In the genomic region with DNA sequence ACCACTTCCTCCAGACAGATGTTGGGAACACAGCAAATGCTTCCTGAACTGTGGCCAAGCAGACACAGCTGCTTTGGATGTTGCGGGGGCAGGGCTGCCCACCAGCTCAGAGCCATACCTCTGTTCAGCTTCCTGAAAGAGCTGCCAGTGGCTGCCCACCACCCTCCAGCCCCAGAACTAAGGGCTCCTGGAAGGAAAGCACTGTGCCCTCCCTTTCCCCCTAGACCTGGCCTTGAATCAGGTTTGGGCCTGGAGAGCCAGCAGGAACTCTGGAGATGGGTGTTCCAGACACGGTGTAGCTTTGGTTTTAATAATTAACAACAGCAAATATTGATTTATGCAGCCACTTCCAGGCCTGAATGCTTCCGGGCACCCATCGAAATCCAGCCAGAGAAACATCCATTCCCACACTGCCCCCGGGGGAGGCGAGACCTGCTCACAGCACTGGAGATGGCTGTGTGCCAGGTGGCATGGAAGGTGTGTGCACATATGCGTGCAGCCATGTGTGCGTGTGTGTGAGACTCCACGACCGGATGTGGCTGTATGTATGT, we compare ENCODE assay signal across 11 cellular contexts. TPM values are rescaled to one million over a fixed set of nuclear protein-coding genes. Genes with fewer than 3 reads are reported as not detected.
DNase-seq lines count a peak whose midpoint lies in the region; ATAC-seq and TF ChIP-seq lines count a peak whose summit lies in the region.
"Had no signal": no experiment of that assay in that cellular context is flagged by ENCODE, and none has a peak within 500 bp of the region (broad histone marks: within the 10 kb centered on the region; RNA-seq: fewer than 3 reads in every experiment).

No MANE protein-coding gene starts in this region.

- no peaks in the 10 kb centered on the region for H3K9me3 ChIP-seq in duodenal mucosa (ENCODE audit: control insufficient read depth in 1 of 2, low read length in 2 of 2)

- TF ChIP-seq CTCF in GM12865 (IDR thresholded peaks at IDR 0.05; ENCODE audit: insufficient read depth, low read depth, low read length, missing control alignments) (no peak), progenitor cell of endocrine pancreas (IDR thresholded peaks at IDR 0.05; ENCODE audit: unreplicated experiment) (no peak), glutamatergic neuron (IDR thresholded peaks at IDR 0.05; ENCODE audit: partially characterized antibody, unreplicated experiment) (no peak)

- H3K4me1 ChIP-seq in duodenal mucosa (ENCODE audit: control insufficient read depth in 1 of 2, insufficient read depth in 2 of 2, low read length in 2 of 2), result peaks cover 21 to 38% of the 10 kb centered on the region in 2 donors

- peaks cover 23% of the 10 kb centered on the region for H3K4me1 Mint-ChIP-seq in progenitor cell of endocrine pancreas (ENCODE audit: low read depth)
- H3K4me1 Mint-ChIP-seq in glutamatergic neuron (ENCODE audit: low read depth, unreplicated experiment), result peaks cover 8% of the 10 kb centered on the region
- peaks cover 2% of the 10 kb centered on the region for H3K4me1 Mint-ChIP-seq in activated T-helper 2 cell treated with anti-CD3 and anti-CD28 coated beads, Interferon-gamma antibody, Interleukin-2, Interleukin-4, amounts not matched to agents 10 μg/mL and 5 μg/mL and 100 μg/mL, durations not matched to agents 14 hours and 24 hours and 36 hours (ENCODE audit: low read depth)

- H3K4me3 Mint-ChIP-seq in progenitor cell of endocrine pancreas (ENCODE audit: low read depth), result peak overlapping the region; percentile 70
- H3K4me3 Mint-ChIP-seq in glutamatergic neuron (ENCODE audit: unreplicated experiment), result no peak overlapping the region
- H3K4me3 Mint-ChIP-seq in activated T-helper 2 cell treated with anti-CD3 and anti-CD28 coated beads, Interferon-gamma antibody, Interleukin-2, Interleukin-4, amounts not matched to agents 10 μg/mL and 5 μg/mL and 100 μg/mL, durations not matched to agents 14 hours and 24 hours and 36 hours (ENCODE audit: low read depth), result no peak overlapping the region

- peaks cover 0 to 2% of the 10 kb centered on the region in 2 donors for H3K27me3 ChIP-seq in duodenal mucosa (ENCODE audit: control insufficient read depth in 1 of 2, insufficient read depth in 2 of 2, low read length in 2 of 2)

- no peaks in the 10 kb centered on the region for H3K36me3 ChIP-seq in duodenal mucosa (ENCODE audit: control insufficient read depth in 1 of 2, insufficient read depth in 2 of 2, low read length in 2 of 2)

- H3K36me3 Mint-ChIP-seq in progenitor cell of endocrine pancreas (ENCODE audit: insufficient read depth) (no peaks in the 10 kb centered on the region), glutamatergic neuron (ENCODE audit: unreplicated experiment) (no peaks in the 10 kb centered on the region)
- H3K36me3 Mint-ChIP-seq in activated T-helper 2 cell treated with anti-CD3 and anti-CD28 coated beads, Interferon-gamma antibody, Interleukin-2, Interleukin-4, amounts not matched to agents 10 μg/mL and 5 μg/mL and 100 μg/mL, durations not matched to agents 14 hours and 24 hours and 36 hours (ENCODE audit: low read depth), result no peaks in the 10 kb centered on the region

- no peaks in the 10 kb centered on the region for H3K9me3 Mint-ChIP-seq in progenitor cell of endocrine pancreas (ENCODE audit: low read depth)
- peaks cover 4% of the 10 kb centered on the region for H3K9me3 Mint-ChIP-seq in glutamatergic neuron (ENCODE audit: unreplicated experiment)
- H3K9me3 Mint-ChIP-seq in activated T-helper 2 cell treated with anti-CD3 and anti-CD28 coated beads, Interferon-gamma antibody, Interleukin-2, Interleukin-4, amounts not matched to agents 10 μg/mL and 5 μg/mL and 100 μg/mL, durations not matched to agents 14 hours and 24 hours and 36 hours, result no peaks in the 10 kb centered on the region
- H3K9me3 Mint-ChIP-seq: activated B cell treated with CpG ODN at 0.5 μM for 24 hours had no signal

- peak overlapping the region; percentile 74 for H3K27ac ChIP-seq in duodenal mucosa (ENCODE audit: low read depth, low read length)

- H3K4me3 ChIP-seq in GM12865 (ENCODE audit: low read depth, low read length), result no peak overlapping the region
- no peak overlapping the region for H3K4me3 ChIP-seq in duodenal mucosa (ENCODE audit: low read depth in 1 of 2, low read length in 2 of 2)

- no peak for ATAC-seq in GM18873 (IDR thresholded peaks at IDR 0.05; ENCODE audit: low FRiP score, unreplicated experiment)

- intact Hi-C loops in activated T-helper 2 cell treated with anti-CD3 and anti-CD28 coated beads, Interferon-gamma antibody, Interleukin-2, Interleukin-4, amounts not matched to agents 10 μg/mL and 5 μg/mL and 100 μg/mL, durations not matched to agents 14 hours and 24 hours and 36 hours (cut with micrococcal nuclease), result no loop called here

- DNase-seq in GM12865 (ENCODE audit: low read depth), result peak; percentile 40
- DNase-seq in NCI-H2171 treated with DMSO at 0.1 percent for 48 hours (lab: John Stamatoyannopoulos, UW), result peak; percentile 26
- DNase-seq in progenitor cell of endocrine pancreas (ENCODE audit: low spot score, unreplicated experiment), result no peak
- DNase-seq in activated CD8-positive, alpha-beta memory T cell treated with anti-CD3 and anti-CD28 coated beads for 24 hours, result no peak
- DNase-seq in glutamatergic neuron, result no peak
- DNase-seq in activated T-helper 2 cell treated with anti-CD3 and anti-CD28 coated beads, Interferon-gamma antibody, Interleukin-2, Interleukin-4, amounts not matched to agents 10 μg/mL and 5 μg/mL and 100 μg/mL, durations not matched to agents 14 hours and 24 hours and 36 hours (ENCODE audit: low spot score), result no peak
- DNase-seq: activated B cell treated with CpG ODN at 0.5 μM for 24 hours; activated naive CD4-positive, alpha-beta T cell treated with anti-CD3 and anti-CD28 coated beads, Interleukin-2, amount 50 U/mL, for 16 hours; posterior cingulate gyrus had no signal

- H3K27me3 Mint-ChIP-seq in progenitor cell of endocrine pancreas (peaks cover 17% of the 10 kb centered on the region), glutamatergic neuron (ENCODE audit: unreplicated experiment) (peaks cover 3% of the 10 kb centered on the region)
- H3K27me3 Mint-ChIP-seq in activated T-helper 2 cell treated with anti-CD3 and anti-CD28 coated beads, Interferon-gamma antibody, Interleukin-2, Interleukin-4, amounts not matched to agents 10 μg/mL and 5 μg/mL and 100 μg/mL, durations not matched to agents 14 hours and 24 hours and 36 hours (ENCODE audit: low read depth), result peaks cover 14% of the 10 kb centered on the region

- H3K27ac Mint-ChIP-seq in progenitor cell of endocrine pancreas (peak overlapping the region; percentile 85), glutamatergic neuron (ENCODE audit: unreplicated experiment) (no peak overlapping the region)
- no peak overlapping the region for H3K27ac Mint-ChIP-seq in activated T-helper 2 cell treated with anti-CD3 and anti-CD28 coated beads, Interferon-gamma antibody, Interleukin-2, Interleukin-4, amounts not matched to agents 10 μg/mL and 5 μg/mL and 100 μg/mL, durations not matched to agents 14 hours and 24 hours and 36 hours
- H3K27ac Mint-ChIP-seq: activated B cell treated with CpG ODN at 0.5 μM for 24 hours had no signal

- peak overlapping the region; percentile 20 to 44 for H3K9ac ChIP-seq in duodenal mucosa (ENCODE audit: low read depth in 1 of 2, low read length in 2 of 2)

RNA-seq across cellular contexts. Expression of gene RAP1GAP, which starts 45.7 kb away (rescaled TPM):
- total RNA-seq in progenitor cell of endocrine pancreas (15.3 and 16.1 TPM in 2 replicates), glutamatergic neuron (ENCODE audit: unreplicated experiment) (4.8 TPM)
- 0.46 TPM in 2 replicates for total RNA-seq in activated T-helper 2 cell treated with anti-CD3 and anti-CD28 coated beads, Interferon-gamma antibody, Interleukin-2, Interleukin-4, amounts not matched to agents 10 μg/mL and 5 μg/mL and 100 μg/mL, durations not matched to agents 14 hours and 24 hours and 36 hours

Comparison
In these comparisons a context has a peak if more than half of its experiments do, and no peak if none do; other contexts are left out.
1. DNase-seq: peak in GM12865 (single experiment) and NCI-H2171 treated with DMSO at 0.1 percent for 48 hours (single experiment); none in progenitor cell of endocrine pancreas (single experiment), activated CD8-positive, alpha-beta memory T cell treated with anti-CD3 and anti-CD28 coated beads for 24 hours (single experiment), glutamatergic neuron (single experiment) and activated T-helper 2 cell treated with anti-CD3 and anti-CD28 coated beads, Interferon-gamma antibody, Interleukin-2, Interleukin-4, amounts not matched to agents 10 μg/mL and 5 μg/mL and 100 μg/mL, durations not matched to agents 14 hours and 24 hours and 36 hours (single experiment).